2 cellular contexts compared by ENCODE assay signal in the genomic region with DNA sequence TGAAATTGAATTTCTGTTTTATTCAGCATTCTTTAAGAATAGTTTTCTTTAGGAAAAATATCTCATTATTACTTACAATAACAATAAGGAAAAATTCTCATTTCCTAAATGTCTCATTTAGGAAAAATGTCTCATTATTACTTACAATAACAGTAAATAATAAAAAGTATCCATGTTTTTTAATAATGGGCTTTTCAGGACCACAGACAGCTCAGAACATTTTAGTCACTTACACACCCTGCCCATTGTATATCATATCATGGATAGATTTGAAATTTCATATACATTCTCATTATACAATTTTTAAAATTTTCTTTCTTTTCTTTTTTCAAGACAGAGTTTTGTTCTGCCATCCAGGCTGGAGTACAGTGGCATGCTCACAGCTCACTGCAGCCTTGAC.
TF ChIP-seq lines count a peak whose summit lies in the region.

No MANE protein-coding gene starts in this region.

TF ChIP-seq in GM23338, 12 proteins besides CTCF, POLR2A, EP300 and RAD21:
- no peak for TF ChIP-seq ZNF462 (CRISPR knock-in tag; IDR thresholded peaks at IDR 0.05)
- TF ChIP-seq, protein P1, sequence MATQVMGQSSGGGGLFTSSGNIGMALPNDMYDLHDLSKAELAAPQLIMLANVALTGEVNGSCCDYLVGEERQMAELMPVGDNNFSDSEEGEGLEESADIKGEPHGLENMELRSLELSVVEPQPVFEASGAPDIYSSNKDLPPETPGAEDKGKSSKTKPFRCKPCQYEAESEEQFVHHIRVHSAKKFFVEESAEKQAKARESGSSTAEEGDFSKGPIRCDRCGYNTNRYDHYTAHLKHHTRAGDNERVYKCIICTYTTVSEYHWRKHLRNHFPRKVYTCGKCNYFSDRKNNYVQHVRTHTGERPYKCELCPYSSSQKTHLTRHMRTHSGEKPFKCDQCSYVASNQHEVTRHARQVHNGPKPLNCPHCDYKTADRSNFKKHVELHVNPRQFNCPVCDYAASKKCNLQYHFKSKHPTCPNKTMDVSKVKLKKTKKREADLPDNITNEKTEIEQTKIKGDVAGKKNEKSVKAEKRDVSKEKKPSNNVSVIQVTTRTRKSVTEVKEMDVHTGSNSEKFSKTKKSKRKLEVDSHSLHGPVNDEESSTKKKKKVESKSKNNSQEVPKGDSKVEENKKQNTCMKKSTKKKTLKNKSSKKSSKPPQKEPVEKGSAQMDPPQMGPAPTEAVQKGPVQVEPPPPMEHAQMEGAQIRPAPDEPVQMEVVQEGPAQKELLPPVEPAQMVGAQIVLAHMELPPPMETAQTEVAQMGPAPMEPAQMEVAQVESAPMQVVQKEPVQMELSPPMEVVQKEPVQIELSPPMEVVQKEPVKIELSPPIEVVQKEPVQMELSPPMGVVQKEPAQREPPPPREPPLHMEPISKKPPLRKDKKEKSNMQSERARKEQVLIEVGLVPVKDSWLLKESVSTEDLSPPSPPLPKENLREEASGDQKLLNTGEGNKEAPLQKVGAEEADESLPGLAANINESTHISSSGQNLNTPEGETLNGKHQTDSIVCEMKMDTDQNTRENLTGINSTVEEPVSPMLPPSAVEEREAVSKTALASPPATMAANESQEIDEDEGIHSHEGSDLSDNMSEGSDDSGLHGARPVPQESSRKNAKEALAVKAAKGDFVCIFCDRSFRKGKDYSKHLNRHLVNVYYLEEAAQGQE (IDR thresholded peaks at IDR 0.05; ENCODE audit: unreplicated experiment): peak; percentile 39

TF ChIP-seq in HEK293, 187 proteins besides CTCF, POLR2A, EP300 and RAD21 (continued from another document):
- TF ChIP-seq, protein P1 (tag by site-specific recombination; IDR thresholded peaks at IDR 0.05): 0 out of 2 replicates have a peak, but pooled peaks have one; percentile 42
- TF ChIP-seq TCF7L2 (IDR thresholded peaks at IDR 0.05; ENCODE audit: borderline replicate concordance, low read depth, low read length) (no peak), ZNF670 (tag by site-specific recombination; IDR thresholded peaks at IDR 0.05; ENCODE audit: low read depth) (no peak), BCL11A (tag by site-specific recombination; IDR thresholded peaks at IDR 0.05; ENCODE audit: low read depth) (no peak), ZNF621 (tag by site-specific recombination; IDR thresholded peaks at IDR 0.05) (no peak)
- TF ChIP-seq, protein P2, sequence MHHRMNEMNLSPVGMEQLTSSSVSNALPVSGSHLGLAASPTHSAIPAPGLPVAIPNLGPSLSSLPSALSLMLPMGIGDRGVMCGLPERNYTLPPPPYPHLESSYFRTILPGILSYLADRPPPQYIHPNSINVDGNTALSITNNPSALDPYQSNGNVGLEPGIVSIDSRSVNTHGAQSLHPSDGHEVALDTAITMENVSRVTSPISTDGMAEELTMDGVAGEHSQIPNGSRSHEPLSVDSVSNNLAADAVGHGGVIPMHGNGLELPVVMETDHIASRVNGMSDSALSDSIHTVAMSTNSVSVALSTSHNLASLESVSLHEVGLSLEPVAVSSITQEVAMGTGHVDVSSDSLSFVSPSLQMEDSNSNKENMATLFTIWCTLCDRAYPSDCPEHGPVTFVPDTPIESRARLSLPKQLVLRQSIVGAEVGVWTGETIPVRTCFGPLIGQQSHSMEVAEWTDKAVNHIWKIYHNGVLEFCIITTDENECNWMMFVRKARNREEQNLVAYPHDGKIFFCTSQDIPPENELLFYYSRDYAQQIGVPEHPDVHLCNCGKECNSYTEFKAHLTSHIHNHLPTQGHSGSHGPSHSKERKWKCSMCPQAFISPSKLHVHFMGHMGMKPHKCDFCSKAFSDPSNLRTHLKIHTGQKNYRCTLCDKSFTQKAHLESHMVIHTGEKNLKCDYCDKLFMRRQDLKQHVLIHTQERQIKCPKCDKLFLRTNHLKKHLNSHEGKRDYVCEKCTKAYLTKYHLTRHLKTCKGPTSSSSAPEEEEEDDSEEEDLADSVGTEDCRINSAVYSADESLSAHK (tag by site-specific recombination; IDR thresholded peaks at IDR 0.05): no peak
